ENCODE assay signal across 10 cellular contexts in the genomic region with DNA sequence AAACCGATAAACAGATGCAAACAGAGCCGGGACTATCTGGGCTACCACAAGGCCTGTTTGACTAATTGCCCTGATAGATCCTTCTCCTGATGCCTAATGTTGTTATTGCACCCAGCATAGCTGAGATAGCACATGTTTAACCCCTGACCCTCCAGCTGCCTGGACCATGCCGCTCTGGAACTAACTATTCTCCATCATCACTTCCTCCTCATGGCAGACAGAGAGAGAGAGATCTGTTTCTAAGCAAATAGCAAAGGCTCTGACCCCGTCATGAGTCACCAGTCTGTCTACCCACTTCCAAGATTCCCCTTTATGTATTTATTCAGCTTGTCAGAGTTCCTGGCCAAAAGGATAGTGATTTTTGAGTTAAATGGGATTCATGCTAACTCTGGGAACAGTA. TPM values are rescaled to one million over a fixed set of nuclear protein-coding genes. Genes with fewer than 3 reads are reported as not detected.
A peak's percentile ranks its signal among the peaks of the same experiment; 100 is the strongest.
DNase-seq lines count a peak whose midpoint lies in the region; ATAC-seq, FAIRE-seq and TF ChIP-seq lines count a peak whose summit lies in the region.
"Had no signal": no experiment of that assay in that cellular context is flagged by ENCODE, and none has a peak within 500 bp of the region (broad histone marks: within the 10 kb centered on the region; RNA-seq: fewer than 3 reads in every experiment).

No MANE protein-coding gene starts in this region.

- H3K36me3 ChIP-seq in H1 (ENCODE audit: control insufficient read depth in 2 of 4, insufficient read depth in 4 of 4, low read length in 3 of 4): no peaks in the 10 kb centered on the region
- H3K36me3 ChIP-seq in suprapubic skin: no peaks in the 10 kb centered on the region

- no peaks in the 10 kb centered on the region for H3K79me1 ChIP-seq in H1 (ENCODE audit: low read depth, low read length)

- H3K4me1 ChIP-seq in H1 (replicated peaks in 1 of 4; ENCODE audit: control insufficient read depth in 3 of 4, insufficient read depth in 4 of 4, low read length in 3 of 4) (no peaks in the 10 kb centered on the region), suprapubic skin (peaks cover 4% of the 10 kb centered on the region)

- no peak overlapping the region for H3K9ac ChIP-seq in H1 (replicated peaks in 1 of 4; ENCODE audit: extremely low read depth in 1 of 4, low read depth in 3 of 4, low read length in 3 of 4)

- no peak for TF ChIP-seq RAD21 in H1 (IDR thresholded peaks at IDR 0.05 in 1 of 2, conservative IDR thresholded peaks at IDR 0.05 in 1 of 2; ENCODE audit: low read depth in 2 of 2, low read length in 2 of 2)

- no peak overlapping the region for H2BK120ac ChIP-seq in H1 (replicated peaks; ENCODE audit: low read depth, low read length)

- no peak overlapping the region for H2BK20ac ChIP-seq in H1 (ENCODE audit: low read length)

- no peak overlapping the region for H3K18ac ChIP-seq in H1 (ENCODE audit: extremely low read depth, low read length)

- H4K91ac ChIP-seq in H1 (replicated peaks; ENCODE audit: insufficient read length, low read length): no peak overlapping the region

- DNase-seq in COLO829 (ENCODE audit: low spot score) (peak; percentile 53), NCI-H2196 (lab: John Stamatoyannopoulos, UW; ENCODE audit: unreplicated experiment) (peak; percentile 9), H1 (ENCODE audit: low read depth in 1 of 2, low spot score in 2 of 2) (peak in 1 of 2 experiments; percentile 9), mucosa of gallbladder (ENCODE audit: low spot score) (peak; percentile 88), suprapubic skin (ENCODE audit: low spot score in 2 of 2) (no peak), NCI-H1105 treated with DMSO at 0.1 percent for 48 hours (lab: John Stamatoyannopoulos, UW) (no peak)
- DNase-seq: NCI-H524 treated with DMSO at 0.1 percent for 48 hours had no signal

- peak overlapping the region; percentile 36; the same call in 1 of the 2 replicates for H2AFZ ChIP-seq in H1 (ENCODE audit: low read length)

- no peaks in the 10 kb centered on the region for H3K23me2 ChIP-seq in H1 (ENCODE audit: low read depth, low read length)

- no peak overlapping the region for H3K27ac ChIP-seq in H1 (ENCODE audit: low read depth, low read length)
- H3K27ac ChIP-seq in suprapubic skin: no peak overlapping the region

- H2BK5ac ChIP-seq in H1 (ENCODE audit: low read depth, low read length): no peak overlapping the region

- 84% methylated on average over 4 of the region's 4 CpGs; no CpG with 5 or more reads in 1 of the 2 experiments for WGBS in H1 (ENCODE audit: extremely low coverage in 1 of 2, insufficient coverage in 1 of 2, insufficient read length in 1 of 2, insufficient replicate concordance in 2 of 2, low coverage in 1 of 2, low lambda C conversion rate in 2 of 2, missing lambda C conversion rate in 1 of 2), 2 experiments
- 55% methylated on average over 4 of the region's 4 CpGs for WGBS in suprapubic skin

- H3K4me3 ChIP-seq in H1 (ENCODE audit: extremely low read depth in 1 of 4, insufficient read depth in 2 of 4, low read depth in 3 of 4, low read length in 4 of 4): no peak overlapping the region
- H3K4me3 ChIP-seq in suprapubic skin: no peak overlapping the region

- TF ChIP-seq EP300 in H1 (IDR thresholded peaks at IDR 0.05; ENCODE audit: borderline replicate concordance in 1 of 2, low read depth in 2 of 2, low read length in 2 of 2): no peak
- no peak for TF ChIP-seq EP300 in suprapubic skin (IDR thresholded peaks at IDR 0.05)

- no peak overlapping the region for H3K56ac ChIP-seq in H1 (replicated peaks; ENCODE audit: insufficient read length, low read depth, low read length)

- TF ChIP-seq CTCF in H1 (IDR thresholded peaks at IDR 0.05; ENCODE audit: control extremely low read depth in 1 of 3, insufficient read depth in 1 of 3, low read depth in 1 of 3, low read length in 3 of 3) (no peak), suprapubic skin (IDR thresholded peaks at IDR 0.05) (no peak)

- no peak overlapping the region for H4K8ac ChIP-seq in H1 (ENCODE audit: extremely low read depth, insufficient read depth, low read length)

- no peak overlapping the region for H2BK15ac ChIP-seq in H1 (ENCODE audit: low read length)

- no peak overlapping the region for H4K5ac ChIP-seq in H1 (ENCODE audit: insufficient read length, low read depth, low read length)

- no peak overlapping the region for H3K23ac ChIP-seq in H1 (ENCODE audit: insufficient read length)

- no peak overlapping the region for H3K4ac ChIP-seq in H1 (replicated peaks; ENCODE audit: insufficient read length, low read depth, low read length)

- H3K27me3 ChIP-seq in H1 (replicated peaks in 1 of 4; ENCODE audit: control insufficient read depth in 3 of 4, extremely low read depth in 1 of 4, insufficient read depth in 3 of 4, low read length in 3 of 4) (no peaks in the 10 kb centered on the region), suprapubic skin (no peaks in the 10 kb centered on the region)

- POLR2A ChIA-PET in H1 (lab: Charles Lee; ENCODE audit: partially characterized antibody): no interaction called here

- H3K14ac ChIP-seq in H1 (ENCODE audit: insufficient read length): no peak overlapping the region

- TF ChIP-seq POLR2A in H1 (IDR thresholded peaks at IDR 0.05; ENCODE audit: control extremely low read depth in 1 of 2, low read depth in 2 of 2, low read length in 2 of 2) (no peak), suprapubic skin (IDR thresholded peaks at IDR 0.05) (no peak)

- FAIRE-seq in H1 (lab: Jason Lieb, UNC): no peak
- FAIRE-seq: frontal cortex had no signal

- H3K79me2 ChIP-seq in H1 (ENCODE audit: control insufficient read depth in 1 of 2, insufficient read depth in 2 of 2, low read length in 2 of 2): no peaks in the 10 kb centered on the region

- no peak overlapping the region for H3K4me2 ChIP-seq in H1 (ENCODE audit: insufficient read depth in 1 of 2, low read depth in 2 of 2, low read length in 2 of 2)

- no peaks in the 10 kb centered on the region for H3K9me3 ChIP-seq in H1 (ENCODE audit: insufficient read depth in 2 of 2, low read depth in 1 of 2, low read length in 1 of 2)
- no peaks in the 10 kb centered on the region for H3K9me3 ChIP-seq in suprapubic skin

- no peaks in the 10 kb centered on the region for H4K20me1 ChIP-seq in H1 (replicated peaks in 1 of 2; ENCODE audit: control insufficient read depth in 1 of 2, insufficient read depth in 2 of 2, low read length in 2 of 2)

- H2AK5ac ChIP-seq in H1 (ENCODE audit: low read depth, low read length): no peak overlapping the region

- H2BK12ac ChIP-seq in H1 (ENCODE audit: low read depth, low read length): no peak overlapping the region; the same call in 1 of the 2 replicates

- ATAC-seq in GM18520 (IDR thresholded peaks at IDR 0.05; ENCODE audit: unreplicated experiment): no peak
- ATAC-seq in GM19467 (IDR thresholded peaks at IDR 0.05; ENCODE audit: unreplicated experiment): no peak

- CTCF ChIA-PET in H1 (lab: Charles Lee; ENCODE audit: partially characterized antibody): interaction anchor here (0.9 kb wide), 1 partner anchor 53 kb away, joined by 3 read pairs; no protein-coding TSS in a partner anchor

TF ChIP-seq in H1, 55 proteins besides CTCF, POLR2A, EP300 and RAD21:
- TF ChIP-seq ZNF274 (IDR thresholded peaks at IDR 0.05; ENCODE audit: borderline replicate concordance, extremely low read depth, low read length) (no peak), RNF2 (IDR thresholded peaks at IDR 0.05; ENCODE audit: borderline replicate concordance, low read depth, low read length, missing control alignments, poor library complexity, severe bottlenecking) (no peak), KDM5A (IDR thresholded peaks at IDR 0.05; ENCODE audit: low read length) (no peak), JUN (IDR thresholded peaks at IDR 0.05; ENCODE audit: low read depth, low read length) (no peak), JUND (IDR thresholded peaks at IDR 0.05; ENCODE audit: low read length) (no peak), CREB1 (IDR thresholded peaks at IDR 0.05) (no peak), HDAC2 (IDR thresholded peaks at IDR 0.05; ENCODE audit: borderline replicate concordance in 1 of 2, low read depth in 2 of 2, low read length in 2 of 2) (no peak), MAFK (IDR thresholded peaks at IDR 0.05; ENCODE audit: low read depth, low read length) (no peak), CHD2 (IDR thresholded peaks at IDR 0.05; ENCODE audit: low read length) (no peak), SIRT6 (IDR thresholded peaks at IDR 0.05; ENCODE audit: low read length) (no peak), CBX5 (IDR thresholded peaks at IDR 0.05; ENCODE audit: low read depth, low read length) (no peak)

RNA-seq across cellular contexts. Expression of gene FLRT2, which starts 58.2 kb away (rescaled TPM):
- total RNA-seq in H1 (2021; fragmentation: NEBNext Ultra II Directional; extraction: Animal tissue kit (Norgen Biotek cat#: 25700)): 6.7 and 6.9 TPM in 2 replicates
- 2.4 and 2.6 TPM in 2 replicates for polyA plus RNA-seq in H1 (2011; rRNA removed)
- polyA plus RNA-seq in H1 (2011; cell fraction: cytosol; rRNA removed): 2.7 TPM
- polyA plus RNA-seq in H1 (2011; cell fraction: nucleus; rRNA removed): 4.6 TPM
- polyA plus RNA-seq in H1 (2012, experiment 1 of 2): 2.6 to 6.2 TPM (median 4.1 TPM) in 4 replicates
- 0.37 TPM for polyA plus RNA-seq in H1 (2012, experiment 2 of 2)
- 2.9 TPM for polyA plus RNA-seq in H1 (2013, experiment 1 of 2)
- polyA plus RNA-seq in H1 (2013, experiment 2 of 2): 2.7 TPM
- polyA minus RNA-seq in H1 (2011; rRNA and poly(A)+ RNA removed): 10.1 and 14.3 TPM in 2 replicates
- polyA minus RNA-seq in H1 (2011; cell fraction: cytosol; rRNA and poly(A)+ RNA removed): 4.2 TPM
- polyA minus RNA-seq in H1 (2011; cell fraction: nucleus; rRNA and poly(A)+ RNA removed): 14.5 TPM
- total RNA-seq in mucosa of gallbladder: 20.5 TPM
- total RNA-seq in suprapubic skin: 10 to 100 TPM; 21.5 to 41.4 (median 28.0) TPM

Comparison
In these comparisons a context has a peak if more than half of its experiments do, and no peak if none do; other contexts are left out.
1. DNase-seq: peak in COLO829 (single experiment), NCI-H2196 (single experiment) and mucosa of gallbladder (single experiment); none in suprapubic skin (0 of 2) and NCI-H1105 treated with DMSO at 0.1 percent for 48 hours (single experiment).